8 cellular contexts compared by ENCODE assay signal in genomic region chr3:49020335-49021212, GRCh38. TPM values are rescaled to one million over a fixed set of nuclear protein-coding genes. Genes with fewer than 3 reads are reported as not detected.
DNase-seq lines count a peak whose midpoint lies in the region; ATAC-seq and TF ChIP-seq lines count a peak whose summit lies in the region.

No MANE protein-coding gene starts in this region.

- H3K9ac ChIP-seq in mucosa of stomach (ENCODE audit: low read length) = peak overlapping the region; percentile 97

- H3K4me3 Mint-ChIP-seq in T-cell (peak overlapping the region; percentile 90 to 93 (median 91)), endothelial cell (ENCODE audit: unreplicated experiment) (peak overlapping the region; percentile 96)

- POLR2A ChIA-PET in T-cell (lab: Charles Lee) = interaction anchor here (0.5 to 2.2 kb wide), 9 partner anchors 9 to 456 kb away, joined by 3 to 16 read pairs (median 4); partner anchors contain the start of gene WDR6 (in 1 of the 2)

- H3K27ac Mint-ChIP-seq in T-cell (peak overlapping the region; percentile 76 to 96), endothelial cell (ENCODE audit: unreplicated experiment) (peak overlapping the region; percentile 42)

- intact Hi-C loops in aorta (cut with DNase I) = loop anchor here in 1 of 2 donors (5.0 kb wide), 1 partner anchor 33 kb away; no protein-coding TSS in a partner anchor

- H3K36me3 ChIP-seq in mucosa of stomach (ENCODE audit: control insufficient read depth, insufficient read depth, low read length) (peaks cover 22% of the 10 kb centered on the region), aorta (ENCODE audit: control insufficient read depth in 1 of 2, insufficient read depth in 2 of 2, low read length in 1 of 2) (peaks cover 0 to 5% of the 10 kb centered on the region in 2 donors)

- H3K27me3 ChIP-seq in mucosa of stomach (ENCODE audit: control insufficient read depth, insufficient read depth, low read length) = no peaks in the 10 kb centered on the region
- H3K27me3 ChIP-seq in aorta (ENCODE audit: control insufficient read depth in 1 of 2, insufficient read depth in 2 of 2, low read length in 1 of 2) = peaks cover 0 to 1% of the 10 kb centered on the region in 2 donors

- H3K4me3 ChIP-seq in mucosa of stomach (ENCODE audit: low read length) = peak overlapping the region; percentile 67
- H3K4me3 ChIP-seq in aorta (ENCODE audit: low read length in 2 of 2) = peak overlapping the region; percentile 12 to 48

- DNase-seq in activated gamma-delta T cell treated with Interleukin-2 at 50 U/mL for 16 hours (peak; percentile 23), activated gamma-delta T cell (lab: John Stamatoyannopoulos, UW) (no peak), T-cell (peak in 1 of 34 experiments; percentile 29), endothelial cell (ENCODE audit: low spot score) (peak; percentile 42), aorta (peak; percentile 81 to 88), NCI-H1694 treated with DMSO at 0.1 percent for 48 hours (lab: John Stamatoyannopoulos, UW) (no peak)

- CTCF ChIA-PET in T-cell (lab: Charles Lee) = interaction anchor here (0.6 to 3.6 kb wide), 7 partner anchors 11 to 363 kb away, joined by 3 to 46 read pairs (median 6); partner anchors contain the start of genes WDR6 (in 2 of the 2) and QRICH1 (in 1 of the 2)

- ATAC-seq in HG03025 (IDR thresholded peaks at IDR 0.05; ENCODE audit: low FRiP score, unreplicated experiment) (peak; percentile 0), T-cell (replicated peaks in 1 of 4) (no peak), aorta (ENCODE audit: low FRiP score) (peak; percentile 24)

- H3K27ac ChIP-seq in aorta (ENCODE audit: low read depth in 1 of 2, low read length in 2 of 2) = peak overlapping the region; percentile 38 to 69

- no peak for TF ChIP-seq CTCF in endothelial cell (IDR thresholded peaks at IDR 0.05; ENCODE audit: unreplicated experiment)

- no peaks in the 10 kb centered on the region for H3K9me3 ChIP-seq in mucosa of stomach (ENCODE audit: control insufficient read depth, low read length)
- no peaks in the 10 kb centered on the region for H3K9me3 ChIP-seq in aorta (ENCODE audit: control insufficient read depth, low read length)

- WGBS in aorta, 2 donors = 1% methylated on average over 49 to 51 of the region's 51 CpGs

- H3K36me3 Mint-ChIP-seq in T-cell (peaks cover 17% of the 10 kb centered on the region), endothelial cell (ENCODE audit: low read depth, unreplicated experiment) (peaks cover 26% of the 10 kb centered on the region)

- H3K9me3 Mint-ChIP-seq in T-cell (no peaks in the 10 kb centered on the region), endothelial cell (ENCODE audit: unreplicated experiment) (no peaks in the 10 kb centered on the region)

- H3K4me1 ChIP-seq in mucosa of stomach (ENCODE audit: control insufficient read depth, insufficient read depth, low read length) (peaks cover 38% of the 10 kb centered on the region), aorta (ENCODE audit: control insufficient read depth in 1 of 2, insufficient read depth in 2 of 2, low read length in 2 of 2) (no peaks in the 10 kb centered on the region)

- H3K27me3 Mint-ChIP-seq in T-cell = no peaks in the 10 kb centered on the region
- peaks cover 25% of the 10 kb centered on the region for H3K27me3 Mint-ChIP-seq in endothelial cell (ENCODE audit: unreplicated experiment)

- H3K4me1 Mint-ChIP-seq in T-cell (peaks cover 54 to 60% (median 57%) of the 10 kb centered on the region in 3 donors), endothelial cell (ENCODE audit: unreplicated experiment) (peaks cover 18% of the 10 kb centered on the region)

RNA-seq across cellular contexts. Expression of gene NDUFAF3, which starts 1.3 kb away (rescaled TPM):
- total RNA-seq in T-cell (10 to 100 TPM; 62.8 to 92.1 (median 78.1) TPM), endothelial cell (ENCODE audit: unreplicated experiment) (32.3 TPM), aorta (10 to 100 TPM; 55.8 to 60.6 TPM)
- 10 to 100 TPM; 72.2 to 75.1 TPM for polyA plus RNA-seq in aorta

RNA-seq across cellular contexts. Expression of gene DALRD3, which starts 2.2 kb away (rescaled TPM):
- 10 to 100 TPM; 20.8 to 35.1 (median 30.3) TPM for total RNA-seq in T-cell
- total RNA-seq in endothelial cell (ENCODE audit: unreplicated experiment) = 27.8 TPM
- 10 to 100 TPM in 1 of 2 donors, 1 to 10 TPM in 1; 8.8 to 20.6 TPM for total RNA-seq in aorta
- polyA plus RNA-seq in aorta = 10 to 100 TPM; 10.1 to 42.4 TPM

RNA-seq across cellular contexts. Expression of gene IMPDH2, which starts 8.6 kb away (rescaled TPM):
- total RNA-seq in T-cell (100 to 1,000 TPM; 110 to 160 (median 149) TPM), endothelial cell (ENCODE audit: unreplicated experiment) (111 TPM), aorta (100 to 1,000 TPM in 1 of 2 donors, 10 to 100 TPM in 1; 84.6 to 101 TPM)
- polyA plus RNA-seq in aorta = 100 to 1,000 TPM in 1 of 2 donors, 10 to 100 TPM in 1; 47.6 to 111 TPM

RNA-seq across cellular contexts. Expression of gene WDR6, which starts 13.4 kb away (rescaled TPM):
- total RNA-seq in T-cell (100 to 1,000 TPM; 204 to 300 (median 293) TPM), endothelial cell (ENCODE audit: unreplicated experiment) (148 TPM), aorta (100 to 1,000 TPM; 118 to 151 TPM)
- polyA plus RNA-seq in aorta = 100 to 1,000 TPM in 1 of 2 donors, 10 to 100 TPM in 1; 24.0 to 232 TPM

RNA-seq across cellular contexts. Expression of gene P4HTM, which starts 30.5 kb away (rescaled TPM):
- 10 to 100 TPM; 40.4 to 79.0 (median 73.6) TPM for total RNA-seq in T-cell
- 9.3 TPM for total RNA-seq in endothelial cell (ENCODE audit: unreplicated experiment)
- total RNA-seq in aorta = 10 to 100 TPM; 22.0 to 36.6 TPM
- polyA plus RNA-seq in aorta = 10 to 100 TPM; 11.1 to 59.5 TPM

Comparison
In these comparisons a context has a peak if more than half of its experiments do, and no peak if none do; other contexts are left out.
1. DNase-seq: peak in activated gamma-delta T cell treated with Interleukin-2 at 50 U/mL for 16 hours (single experiment), endothelial cell (single experiment) and aorta (2 of 2); none in activated gamma-delta T cell (single experiment) and NCI-H1694 treated with DMSO at 0.1 percent for 48 hours (single experiment).
2. ATAC-seq: peak in HG03025 (single experiment) and aorta (single experiment); none in T-cell (0 of 4).